10 cellular contexts compared by ENCODE assay signal in genomic region chr3:48851407-48851806, GRCh38. TPM values are rescaled to one million over a fixed set of nuclear protein-coding genes. Genes with fewer than 3 reads are reported as not detected.
DNase-seq lines count a peak whose midpoint lies in the region; ATAC-seq and TF ChIP-seq lines count a peak whose summit lies in the region.
"Had no signal": no experiment of that assay in that cellular context is flagged by ENCODE, and none has a peak within 500 bp of the region (broad histone marks: within the 10 kb centered on the region; RNA-seq: fewer than 3 reads in every experiment).

No MANE protein-coding gene starts in this region.

- H3K4me3 ChIP-seq in upper lobe of right lung = no peak overlapping the region
- H3K4me3 ChIP-seq: smooth muscle cell had no signal

- no peak overlapping the region for H3K27ac ChIP-seq in upper lobe of right lung

- intact Hi-C loops in upper lobe of right lung (cut with DNase I) = no loop called here

- in situ Hi-C loops in SK-MEL-5 (cut with HindIII; ENCODE audit: low pct_unique_long_range_greater_than_20kb, low sequenced_read_pairs) = no loop called here

- ATAC-seq in upper lobe of right lung (no peak), GM21737 (IDR thresholded peaks at IDR 0.05; ENCODE audit: unreplicated experiment) (no peak)

- H3K4me1 ChIP-seq in upper lobe of right lung = peaks cover 11% of the 10 kb centered on the region

- no peaks in the 10 kb centered on the region for H3K9me3 ChIP-seq in upper lobe of right lung

- peaks cover 7% of the 10 kb centered on the region for H3K36me3 ChIP-seq in upper lobe of right lung

- H3K27me3 ChIP-seq in upper lobe of right lung = no peaks in the 10 kb centered on the region

- peak; percentile 27 for DNase-seq in activated effector memory CD4-positive, alpha-beta T cell treated with anti-CD3 and anti-CD28 coated beads, Interleukin-2, amount 50 U/mL, for 16 hours
- DNase-seq in activated effector memory CD4-positive, alpha-beta T cell treated with Interleukin-2 at 50 U/mL for 16 hours = no peak
- peak; percentile 13 for DNase-seq in SK-MEL-5 (ENCODE audit: low read depth, low spot score)
- DNase-seq in glomerular visceral epithelial cell (ENCODE audit: extremely low spot score) = peak; percentile 13
- DNase-seq in upper lobe of right lung = peak; percentile 0
- no peak for DNase-seq in SW 1271 (lab: John Stamatoyannopoulos, UW)
- no peak for DNase-seq in cerebellum (ENCODE audit: low spot score)
- DNase-seq: NCI-H510A treated with DMSO at 0.1 percent for 48 hours had no signal

- TF ChIP-seq CTCF in upper lobe of right lung (IDR thresholded peaks at IDR 0.05) = no peak

RNA-seq across cellular contexts. Expression of gene PRKAR2A, which starts 3.7 kb away (rescaled TPM):
- total RNA-seq in SK-MEL-5 (2014; rRNA removed; shearing (Covaris generic)) = 34.9 and 35.1 TPM in 2 replicates
- 38.9 and 43.5 TPM in 2 replicates for polyA plus RNA-seq in SK-MEL-5 (2015; cell fraction: cytosol; rRNA removed)
- 8.4 and 13.7 TPM in 2 replicates for polyA plus RNA-seq in SK-MEL-5 (2015; cell fraction: nucleus; rRNA removed)
- 47.6 TPM for total RNA-seq in upper lobe of right lung
- total RNA-seq in cerebellum = 23.7 TPM

RNA-seq across cellular contexts. Expression of gene SLC25A20, which starts 47.3 kb away (rescaled TPM):
- total RNA-seq in SK-MEL-5 (2014; rRNA removed; shearing (Covaris generic)) = 21.4 and 26.5 TPM in 2 replicates
- polyA plus RNA-seq in SK-MEL-5 (2015; cell fraction: cytosol; rRNA removed) = 24.7 and 27.8 TPM in 2 replicates
- 18.4 and 21.4 TPM in 2 replicates for polyA plus RNA-seq in SK-MEL-5 (2015; cell fraction: nucleus; rRNA removed)
- 26.0 TPM for total RNA-seq in upper lobe of right lung
- 6.5 TPM for total RNA-seq in cerebellum

Comparison
In these comparisons a context has a peak if more than half of its experiments do, and no peak if none do; other contexts are left out.
1. DNase-seq: peak in activated effector memory CD4-positive, alpha-beta T cell treated with anti-CD3 and anti-CD28 coated beads, Interleukin-2, amount 50 U/mL, for 16 hours (single experiment), SK-MEL-5 (single experiment), glomerular visceral epithelial cell (single experiment) and upper lobe of right lung (single experiment); none in activated effector memory CD4-positive, alpha-beta T cell treated with Interleukin-2 at 50 U/mL for 16 hours (single experiment), SW 1271 (0 of 2) and cerebellum (single experiment).